ENCODE assay signal across 27 cellular contexts in the genomic region with DNA sequence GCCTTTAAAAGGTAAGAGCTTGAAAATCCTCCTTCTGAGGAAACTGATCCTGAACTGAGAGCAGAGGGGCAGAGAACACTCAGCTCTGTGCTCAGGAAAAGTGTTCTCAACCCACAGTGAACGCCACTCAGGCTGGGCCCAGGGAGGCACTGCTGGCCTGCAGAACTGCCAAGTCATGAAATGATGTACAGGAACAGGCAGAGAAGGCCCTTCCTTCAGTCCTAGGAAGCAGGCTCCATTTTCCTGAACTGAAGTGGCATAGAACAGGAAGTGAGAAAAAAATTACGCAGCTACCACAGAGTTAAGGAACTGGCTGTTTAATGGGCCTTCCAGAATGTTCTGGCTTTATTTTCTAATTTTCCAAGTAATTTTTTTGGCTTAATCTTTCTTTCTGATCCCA. TPM values are rescaled to one million over a fixed set of nuclear protein-coding genes. Genes with fewer than 3 reads are reported as not detected.
DNase-seq lines count a peak whose midpoint lies in the region; ATAC-seq and TF ChIP-seq lines count a peak whose summit lies in the region.
"Had no signal": no experiment of that assay in that cellular context is flagged by ENCODE, and none has a peak within 500 bp of the region (broad histone marks: within the 10 kb centered on the region; RNA-seq: fewer than 3 reads in every experiment).

No MANE protein-coding gene starts in this region.

- no peak for TF ChIP-seq POLR2A in ovary (IDR thresholded peaks at IDR 0.05)

- DNase-seq in CMK (ENCODE audit: low read depth) (peak; percentile 26), MV-4-11 (lab: John Stamatoyannopoulos, UW) (peak; percentile 85), globus pallidus (ENCODE audit: low spot score) (peak; percentile 14), pons (ENCODE audit: low spot score) (peak; percentile 42), ovary (no peak), T-helper 9 cell (no peak)
- DNase-seq: activated CD4-positive, alpha-beta T cell treated with anti-CD3 and anti-CD28 coated beads, Interleukin-2, amount 50 U/mL, for 1 hour; activated CD8-positive, alpha-beta memory T cell treated with anti-CD3 and anti-CD28 coated beads, Interleukin-2, amount 50 U/mL, for 4 hours; DMS 273 treated with DMSO at 0.1 percent for 48 hours; GDM1; glutamatergic neuron; NCI-H2107; stimulated activated CD4-positive, alpha-beta T cell treated with anti-CD3 and anti-CD28 coated beads, Interleukin-12 subunit alpha, Interleukin-12 subunit beta, amount 100 ng/mL, for 4 hours; stimulated activated CD8-positive, alpha-beta memory T cell treated with anti-CD3 and anti-CD28 coated beads, Interleukin-4, amount 100 ng/mL, for 48 hours; T-helper 1 cell had no signal

- TF ChIP-seq EP300 in ovary (IDR thresholded peaks at IDR 0.05), result no peak

- H3K9me3 ChIP-seq in ovary, result no peaks in the 10 kb centered on the region
- H3K9me3 ChIP-seq: body of pancreas, neutrophil had no signal

- H3K36me3 ChIP-seq in ovary, result no peaks in the 10 kb centered on the region

- ATAC-seq in GM21529 (IDR thresholded peaks at IDR 0.05; ENCODE audit: unreplicated experiment) (no peak), GM21447 (IDR thresholded peaks at IDR 0.05; ENCODE audit: unreplicated experiment) (no peak)
- ATAC-seq: body of pancreas, GM23338 had no signal

- intact Hi-C loops in ovary (cut with DNase I), result no loop called here

- no peak for TF ChIP-seq CTCF in ovary (IDR thresholded peaks at IDR 0.05)

- H3K4me1 ChIP-seq in ovary (ENCODE audit: insufficient read depth), result peaks cover 5% of the 10 kb centered on the region
- H3K4me1 ChIP-seq: body of pancreas had no signal

- no peaks in the 10 kb centered on the region for H3K27me3 ChIP-seq in ovary
- H3K27me3 ChIP-seq: body of pancreas, neutrophil had no signal

- H3K27ac ChIP-seq in ovary, result no peak overlapping the region
- H3K27ac ChIP-seq: body of pancreas, C4-2B, KMS-11, neutrophil had no signal

- WGBS in ovary, 3 donors, result 70 to 84% (median 77%) methylated on average over 2 of the region's 2 CpGs

- H3K4me3 ChIP-seq in ovary, result no peak overlapping the region
- H3K4me3 ChIP-seq: body of pancreas, GM23338 had no signal

RNA-seq across cellular contexts. Expression of a gene that starts 39.3 kb away (rescaled TPM):
- total RNA-seq in ovary, result 1 to 10 TPM in 1 of 7 donors, under 1 TPM in 2, not detected in 4; 0.15 to 1.4 (median 0.35) TPM
- under 1 TPM; 0.16 to 0.22 TPM for polyA plus RNA-seq in ovary
- total RNA-seq: body of pancreas, endodermal cell, GM23338, liver, NCI-H460, renal cortical epithelial cell had no signal
- polyA plus RNA-seq: fibroblast of lung, GM23338, liver had no signal

Comparison
In these comparisons a context has a peak if more than half of its experiments do, and no peak if none do; other contexts are left out.
1. DNase-seq: peak in CMK (single experiment), MV-4-11 (single experiment), globus pallidus (single experiment) and pons (single experiment); none in ovary (0 of 5) and T-helper 9 cell (single experiment).